In the genomic region with DNA sequence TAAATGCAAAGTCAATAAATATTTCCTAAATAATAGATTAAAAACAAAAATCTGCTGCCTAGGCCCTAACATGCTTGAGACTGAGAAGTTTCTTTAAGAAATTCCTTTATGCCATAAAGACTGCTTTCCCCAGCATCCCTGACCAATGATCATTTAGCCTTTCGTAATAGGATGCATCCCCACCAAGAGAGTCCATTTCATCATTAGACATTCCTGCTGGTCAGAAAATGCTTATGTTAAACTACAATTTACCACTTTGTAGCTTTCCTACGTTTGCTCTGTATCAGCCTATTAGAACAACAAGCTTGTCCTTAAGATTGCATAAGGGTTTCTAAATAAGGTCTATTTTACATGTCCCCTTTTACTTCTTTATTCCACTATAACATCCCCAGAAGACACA, we compare ENCODE assay signal across 26 cellular contexts.
"Had no signal": no experiment of that assay in that cellular context is flagged by ENCODE, and none has a peak within 500 bp of the region (broad histone marks: within the 10 kb centered on the region; RNA-seq: fewer than 3 reads in every experiment).

No MANE protein-coding gene starts in this region.

- ATAC-seq: activated naive CD4-positive, alpha-beta T cell treated with anti-CD3 and anti-CD28 coated beads, Interleukin-2, amount 50 U/mL, for 72 hours; activated T-cell treated with anti-CD3 and anti-CD28 coated beads, Interleukin-2, amount 50 U/mL, for 72 hours; body of pancreas; gastroesophageal sphincter had no signal

- H3K4me3 ChIP-seq: body of pancreas, colonic mucosa, esophagus squamous epithelium, gastroesophageal sphincter had no signal

- DNase-seq: activated CD4-positive, alpha-beta memory T cell treated with anti-CD3 and anti-CD28 coated beads, Interleukin-2, amount 10 ng/mL, durations not matched to agents 7 days and 5 days; activated CD4-positive, alpha-beta T cell treated with anti-CD3 and anti-CD28 coated beads for 4 hours; activated CD4-positive, alpha-beta T cell treated with anti-CD3 and anti-CD28 coated beads, Interleukin-2, amount 10 ng/mL, durations not matched to agents 7 days and 5 days; activated CD4-positive, alpha-beta T cell treated with anti-CD3 and anti-CD28 coated beads, Interleukin-2, amount 50 U/mL, for 4 hours; activated CD4-positive, CD25-positive, alpha-beta regulatory T cell; activated CD4-positive, CD25-positive, alpha-beta regulatory T cell treated with anti-CD3 and anti-CD28 coated beads, Interleukin-2, amount 50 U/mL, for 72 hours; activated CD8-positive, alpha-beta memory T cell treated with anti-CD3 and anti-CD28 coated beads, Interleukin-2, amount 50 U/mL, for 48 hours; activated gamma-delta T cell; activated naive CD4-positive, alpha-beta T cell; activated naive CD4-positive, alpha-beta T cell treated with anti-CD3 and anti-CD28 coated beads, Interleukin-2, amount 10 ng/mL, durations not matched to agents 7 days and 5 days; activated naive CD8-positive, alpha-beta T cell treated with anti-CD3 and anti-CD28 coated beads, Interleukin-2, amount 10 ng/mL, durations not matched to agents 7 days and 5 days; activated T-cell treated with anti-CD3 and anti-CD28 coated beads for 4 hours; activated T-cell treated with anti-CD3 and anti-CD28 coated beads, Interleukin-2, amount 50 U/mL, for 24 hours; activated T-cell treated with anti-CD3 and anti-CD28 coated beads, Interleukin-2, amount 50 U/mL, for 72 hours; amygdala; aorta; body of pancreas; caudate nucleus; colonic mucosa; effector CD8-positive, alpha-beta T cell; esophagus squamous epithelium; foreskin melanocyte; hippocampal formation; T-helper 2 cell had no signal
